In the genomic region with DNA sequence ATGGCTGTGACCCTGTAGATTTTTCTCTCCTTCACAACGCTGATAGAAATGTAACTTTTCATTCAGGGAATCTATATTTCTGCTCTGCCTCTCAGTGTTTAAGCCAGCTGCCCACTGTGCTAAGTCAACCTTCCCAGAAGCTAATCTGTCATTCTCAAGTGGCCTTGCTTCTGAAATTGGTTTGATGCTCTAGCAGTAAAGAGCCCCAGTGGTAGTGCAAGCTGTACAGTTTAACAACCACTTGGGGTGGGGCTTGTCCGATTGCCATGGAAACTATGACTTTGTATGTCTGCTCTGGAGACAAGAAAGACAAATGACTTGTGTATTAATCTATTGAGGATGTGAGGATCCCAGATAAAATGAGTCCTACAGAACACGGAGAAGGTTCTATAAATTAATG, we compare ENCODE assay signal across 15 cellular contexts.
A peak's percentile ranks its signal among the peaks of the same experiment; 100 is the strongest.
DNase-seq lines count a peak whose midpoint lies in the region; ATAC-seq and TF ChIP-seq lines count a peak whose summit lies in the region.
"Had no signal": no experiment of that assay in that cellular context is flagged by ENCODE, and none has a peak within 500 bp of the region (broad histone marks: within the 10 kb centered on the region; RNA-seq: fewer than 3 reads in every experiment).

No MANE protein-coding gene starts in this region.

- no peak overlapping the region for H3K9ac ChIP-seq in BLaER1 treated with 17β-estradiol and CSF1 and Interleukin-3, amounts not matched to agents 10 nM and 100 nM

- H3K27ac ChIP-seq in BLaER1 treated with 17β-estradiol and CSF1 and Interleukin-3, amounts not matched to agents 10 nM and 100 nM = peak overlapping the region in 1 of 11 experiments; percentile 36; a peak in 1 of 22 replicates
- no peak overlapping the region for H3K27ac ChIP-seq in left lung

- no peak for ATAC-seq in left lung
- ATAC-seq: activated CD8-positive, alpha-beta T cell treated with anti-CD3 and anti-CD28 coated beads for 36 hours; left colon had no signal

- H3K4me1 ChIP-seq in BLaER1 treated with 17β-estradiol and CSF1 and Interleukin-3, amounts not matched to agents 10 nM and 100 nM = peaks cover 4 to 46% (median 20%) of the 10 kb centered on the region in 10 experiments; a peak in 16 of 20 replicates
- no peaks in the 10 kb centered on the region for H3K4me1 ChIP-seq in left lung

- H3K27me3 ChIP-seq in BLaER1 treated with 17β-estradiol and CSF1 and Interleukin-3, amounts not matched to agents 10 nM and 100 nM = no peaks in the 10 kb centered on the region; a peak in 1 of 22 replicates
- H3K27me3 ChIP-seq in left lung = no peaks in the 10 kb centered on the region

- DNase-seq in NCI-H128 (lab: John Stamatoyannopoulos, UW; ENCODE audit: unreplicated experiment) = peak; percentile 73
- DNase-seq in NCI-H2171 (lab: John Stamatoyannopoulos, UW) = peak; percentile 10
- DNase-seq in SHP77 treated with DMSO at 0.1 percent for 48 hours (lab: John Stamatoyannopoulos, UW) = peak; percentile 88
- DNase-seq in middle frontal gyrus (ENCODE audit: extremely low spot score, low spot score) = no peak
- DNase-seq in stimulated activated CD4-positive, alpha-beta T cell treated with anti-CD3 and anti-CD28 coated beads, Interleukin-2, amount 100 ng/mL, for 48 hours = no peak
- no peak for DNase-seq in left lung
- no peak for DNase-seq in CD1c-positive myeloid dendritic cell (ENCODE audit: extremely low spot score)
- DNase-seq: activated CD8-positive, alpha-beta T cell treated with anti-CD3 and anti-CD28 coated beads for 36 hours; activated T-cell treated with anti-CD3 and anti-CD28 coated beads, Interleukin-2, amount 50 U/mL, for 24 hours; CD4-positive, CD25-positive, alpha-beta regulatory T cell; effector CD4-positive, alpha-beta T cell; left colon; NCI-H1930; stimulated activated CD8-positive, alpha-beta memory T cell treated with anti-CD3 and anti-CD28 coated beads, Interleukin-4, amount 100 ng/mL, for 48 hours had no signal

- H3K4me2 ChIP-seq in BLaER1 treated with 17β-estradiol and CSF1 and Interleukin-3, amounts not matched to agents 10 nM and 100 nM = peak overlapping the region in 7 of 11 experiments; percentile 33 to 78 (median 73); a peak in 13 of 22 replicates

- H3K9me3 ChIP-seq in BLaER1 treated with 17β-estradiol and CSF1 and Interleukin-3, amounts not matched to agents 10 nM and 100 nM (replicated peaks in 1 of 11) = peaks cover 0 to 7% (median 3%) of the 10 kb centered on the region in 11 experiments; a peak in 12 of 22 replicates
- no peaks in the 10 kb centered on the region for H3K9me3 ChIP-seq in left lung

- no peaks in the 10 kb centered on the region for H3K36me3 ChIP-seq in BLaER1 treated with 17β-estradiol and CSF1 and Interleukin-3, amounts not matched to agents 10 nM and 100 nM
- no peaks in the 10 kb centered on the region for H3K36me3 ChIP-seq in left lung

- H4K20me1 ChIP-seq in BLaER1 treated with 17β-estradiol and CSF1 and Interleukin-3, amounts not matched to agents 10 nM and 100 nM = no peaks in the 10 kb centered on the region

- no peak overlapping the region for H3K4me3 ChIP-seq in BLaER1 treated with 17β-estradiol and CSF1 and Interleukin-3, amounts not matched to agents 10 nM and 100 nM
- H3K4me3 ChIP-seq in left lung = no peak overlapping the region

- intact Hi-C loops in left lung (cut with DNase I) = no loop called here

- TF ChIP-seq CTCF in left lung (IDR thresholded peaks at IDR 0.05) = no peak

Comparison
In these comparisons a context has a peak if more than half of its experiments do, and no peak if none do; other contexts are left out.
1. DNase-seq: peak in NCI-H128 (single experiment), NCI-H2171 (single experiment) and SHP77 treated with DMSO at 0.1 percent for 48 hours (single experiment); none in middle frontal gyrus (single experiment), stimulated activated CD4-positive, alpha-beta T cell treated with anti-CD3 and anti-CD28 coated beads, Interleukin-2, amount 100 ng/mL, for 48 hours (0 of 2), left lung (0 of 2) and CD1c-positive myeloid dendritic cell (single experiment).